Comparison of ENCODE assay signal across 20 cellular contexts in genomic region chr13:77891041-77891440, GRCh38. TPM values are rescaled to one million over a fixed set of nuclear protein-coding genes. Genes with fewer than 3 reads are reported as not detected.
"Had no signal": no experiment of that assay in that cellular context is flagged by ENCODE, and none has a peak within 500 bp of the region (broad histone marks: within the 10 kb centered on the region; RNA-seq: fewer than 3 reads in every experiment).

No MANE protein-coding gene starts in this region.

- H3K9me3 ChIP-seq: colonic mucosa, left lung, upper lobe of left lung had no signal

- H3K9ac ChIP-seq: parathyroid adenoma had no signal

- H3K79me2 ChIP-seq: parathyroid adenoma had no signal

- DNase-seq: activated CD4-positive, alpha-beta memory T cell treated with anti-CD3 and anti-CD28 coated beads, Interleukin-2, amount 10 ng/mL, durations not matched to agents 7 days and 5 days; activated CD4-positive, alpha-beta T cell treated with anti-CD3 and anti-CD28 coated beads, Interleukin-2, amount 10 ng/mL, durations not matched to agents 24 days and 14 days; activated effector memory CD4-positive, alpha-beta T cell treated with Interleukin-2 at 50 U/mL for 16 hours; activated naive CD4-positive, alpha-beta T cell treated with anti-CD3 and anti-CD28 coated beads, Interleukin-2, amount 10 ng/mL, durations not matched to agents 7 days and 5 days; activated T-cell treated with anti-CD3 and anti-CD28 coated beads, Interleukin-2, amount 50 U/mL, for 72 hours; amygdala; colonic mucosa; endodermal cell; hippocampal formation; kidney glomerular epithelial cell; left lung; naive thymus-derived CD8-positive, alpha-beta T cell; nucleus accumbens; right cardiac atrium; stimulated activated CD4-positive, alpha-beta T cell treated with anti-CD3 and anti-CD28 coated beads, Interleukin-4, amount 100 ng/mL, for 4 hours; stimulated activated naive CD8-positive, alpha-beta T cell treated with anti-CD3 and anti-CD28 coated beads, Interleukin-15, Interleukin-2, amounts not matched to agents 100 U/mL and 50 U/mL, for 24 hours; upper lobe of left lung had no signal

- H3K4me3 ChIP-seq: colonic mucosa, left lung, upper lobe of left lung had no signal

- H3K27me3 ChIP-seq: colonic mucosa, left lung, upper lobe of left lung had no signal

- H3K36me3 ChIP-seq: colonic mucosa, left lung, upper lobe of left lung had no signal

- H3K4me1 ChIP-seq: colonic mucosa, left lung, parathyroid adenoma had no signal

- FAIRE-seq: bronchial epithelial cell had no signal

- H2AFZ ChIP-seq: parathyroid adenoma had no signal

- H3K27ac ChIP-seq: colonic mucosa, left lung, parathyroid adenoma, upper lobe of left lung had no signal

RNA-seq across cellular contexts. Expression of gene EDNRB, which starts 27.6 kb away (rescaled TPM):
- total RNA-seq: activated CD4-positive, alpha-beta memory T cell treated with anti-CD3 and anti-CD28 coated beads, Interleukin-2, amount 10 ng/mL, durations not matched to agents 7 days and 5 days; activated CD4-positive, alpha-beta T cell treated with anti-CD3 and anti-CD28 coated beads, Interleukin-2, amount 10 ng/mL, durations not matched to agents 24 days and 14 days; activated T-cell treated with anti-CD3 and anti-CD28 coated beads, Interleukin-2, amount 50 U/mL, for 72 hours; naive thymus-derived CD8-positive, alpha-beta T cell; T-helper 2 cell treated with Interferon-gamma antibody and Interleukin-4, amounts not matched to agents 100 ng/mL and 5 ng/mL, for 36 hours had no signal
- polyA plus RNA-seq: naive thymus-derived CD8-positive, alpha-beta T cell had no signal
